Comparison of ENCODE assay signal across 11 cellular contexts in the genomic region with DNA sequence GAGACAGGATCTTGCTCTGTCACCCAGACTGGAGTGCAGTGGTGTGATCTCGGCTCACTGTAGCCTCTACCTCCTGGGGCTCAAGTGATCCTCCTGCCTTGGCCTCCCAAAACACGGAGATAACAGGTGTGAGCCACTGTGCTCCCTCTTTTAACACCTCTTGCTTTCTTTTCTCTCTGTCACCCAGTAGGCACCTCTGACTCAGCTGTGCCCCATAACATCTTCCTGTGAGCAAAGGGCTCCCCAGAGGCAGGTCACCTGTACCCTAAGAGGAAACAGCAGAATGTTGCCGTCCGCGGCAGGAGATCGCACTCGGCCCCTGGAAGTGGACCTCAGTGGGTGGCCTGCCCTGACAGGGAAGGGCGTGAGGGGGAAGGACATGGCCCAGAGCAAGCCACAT. TPM values are rescaled to one million over a fixed set of nuclear protein-coding genes. Genes with fewer than 3 reads are reported as not detected.
DNase-seq lines count a peak whose midpoint lies in the region; ATAC-seq and TF ChIP-seq lines count a peak whose summit lies in the region.
"Had no signal": no experiment of that assay in that cellular context is flagged by ENCODE, and none has a peak within 500 bp of the region (broad histone marks: within the 10 kb centered on the region; RNA-seq: fewer than 3 reads in every experiment).

No MANE protein-coding gene starts in this region.

- POLR2A ChIA-PET in CD8-positive, alpha-beta memory T cell (lab: Charles Lee): interaction anchor here (0.6 to 1.2 kb wide), 4 partner anchors 34 to 780 kb away, joined by 3 to 4 read pairs (median 3); a partner anchor contains a TSS

- H3K27me3 ChIP-seq in CD8-positive, alpha-beta memory T cell (ENCODE audit: insufficient read depth, low read length, poor library complexity, severe bottlenecking): no peaks in the 10 kb centered on the region
- peaks cover 0 to 32% of the 10 kb centered on the region in 2 donors for H3K27me3 ChIP-seq in left lung

- H3K27ac ChIP-seq in CD8-positive, alpha-beta memory T cell (ENCODE audit: low read depth, low read length): peak overlapping the region; percentile 63
- H3K27ac ChIP-seq in skin epidermis (peak overlapping the region in 12 of 21 experiments; percentile 34 to 95 (median 80)), left lung (peak overlapping the region in 1 of 2 donors; percentile 0)
- H3K27ac ChIP-seq: psoas muscle had no signal

- H3K36me3 Mint-ChIP-seq in CD8-positive, alpha-beta memory T cell: peaks cover 0 to 32% (median 3%) of the 10 kb centered on the region in 3 donors
- peaks cover 11 to 13% of the 10 kb centered on the region in 2 donors for H3K36me3 Mint-ChIP-seq in activated naive CD4-positive, alpha-beta T cell treated with anti-CD3 and anti-CD28 coated beads, Interleukin-2, amount 50 U/mL, for 72 hours

- peaks cover 43% of the 10 kb centered on the region for H3K4me1 ChIP-seq in CD8-positive, alpha-beta memory T cell (ENCODE audit: insufficient read depth, low read length)
- peaks cover 0 to 43% of the 10 kb centered on the region in 2 donors for H3K4me1 ChIP-seq in left lung
- H3K4me1 ChIP-seq: psoas muscle had no signal

- peak overlapping the region; percentile 98 for H3K4me3 ChIP-seq in CD8-positive, alpha-beta memory T cell (ENCODE audit: low read length)
- no peak overlapping the region for H3K4me3 ChIP-seq in skin epidermis
- no peak overlapping the region for H3K4me3 ChIP-seq in left lung

- intact Hi-C loops in left lung (cut with DNase I): no loop called here

- ATAC-seq in activated CD4-positive, CD25-positive, alpha-beta regulatory T cell treated with anti-CD3 and anti-CD28 coated beads, Interleukin-2, amount 50 U/mL, for 24 hours: peak; percentile 61 to 77
- ATAC-seq in activated naive CD4-positive, alpha-beta T cell treated with anti-CD3 and anti-CD28 coated beads, Interleukin-2, amount 50 U/mL, for 72 hours: peak; percentile 65 to 73
- ATAC-seq in left lung (no peak), HG02970 (IDR thresholded peaks at IDR 0.05; ENCODE audit: low FRiP score, unreplicated experiment) (no peak), GM21786 (IDR thresholded peaks at IDR 0.05; ENCODE audit: unreplicated experiment) (no peak)

- peak overlapping the region; percentile 84 to 99 (median 96) for H3K27ac Mint-ChIP-seq in CD8-positive, alpha-beta memory T cell
- peak overlapping the region; percentile 80 to 91 for H3K27ac Mint-ChIP-seq in activated naive CD4-positive, alpha-beta T cell treated with anti-CD3 and anti-CD28 coated beads, Interleukin-2, amount 50 U/mL, for 72 hours

- peak overlapping the region; percentile 80 to 99 (median 99) for H3K4me3 Mint-ChIP-seq in CD8-positive, alpha-beta memory T cell

- H3K9me3 ChIP-seq in CD8-positive, alpha-beta memory T cell (ENCODE audit: low read length): no peaks in the 10 kb centered on the region
- no peaks in the 10 kb centered on the region for H3K9me3 ChIP-seq in left lung
- H3K9me3 ChIP-seq: psoas muscle had no signal

- no peaks in the 10 kb centered on the region for H3K36me3 ChIP-seq in CD8-positive, alpha-beta memory T cell (ENCODE audit: insufficient read depth, low read length)
- H3K36me3 ChIP-seq in left lung: peaks cover 0 to 20% of the 10 kb centered on the region in 2 donors

- peaks cover 38 to 64% (median 45%) of the 10 kb centered on the region in 3 donors for H3K4me1 Mint-ChIP-seq in CD8-positive, alpha-beta memory T cell

- no peaks in the 10 kb centered on the region for H3K9me3 Mint-ChIP-seq in CD8-positive, alpha-beta memory T cell
- H3K9me3 Mint-ChIP-seq in activated naive CD4-positive, alpha-beta T cell treated with anti-CD3 and anti-CD28 coated beads, Interleukin-2, amount 50 U/mL, for 72 hours: no peaks in the 10 kb centered on the region

- DNase-seq in CD8-positive, alpha-beta memory T cell: peak; percentile 23 to 72 (median 42)
- peak; percentile 52 to 67 for DNase-seq in activated naive CD4-positive, alpha-beta T cell treated with anti-CD3 and anti-CD28 coated beads, Interleukin-2, amount 50 U/mL, for 72 hours (ENCODE audit: low spot score in 2 of 2)
- DNase-seq in left lung: no peak
- no peak for DNase-seq in NCI-H2029 (lab: John Stamatoyannopoulos, UW)
- DNase-seq: SHP77 treated with DMSO at 0.1 percent for 48 hours, substantia nigra had no signal

- TF ChIP-seq CTCF in left lung (IDR thresholded peaks at IDR 0.05): no peak

- CTCF ChIA-PET in CD8-positive, alpha-beta memory T cell (lab: Charles Lee): no interaction called here

- no peaks in the 10 kb centered on the region for H3K27me3 Mint-ChIP-seq in CD8-positive, alpha-beta memory T cell

RNA-seq across cellular contexts. Expression of a gene that starts 0.9 kb away (rescaled TPM):
- 10 to 100 TPM; 20.5 to 21.3 TPM for total RNA-seq in CD8-positive, alpha-beta memory T cell
- polyA plus RNA-seq in CD8-positive, alpha-beta memory T cell: 49.8 TPM
- 10 to 100 TPM; 24.6 to 26.2 TPM for total RNA-seq in activated naive CD4-positive, alpha-beta T cell treated with anti-CD3 and anti-CD28 coated beads, Interleukin-2, amount 50 U/mL, for 72 hours
- 1 to 10 TPM; 1.9 to 3.6 TPM for total RNA-seq in left lung

RNA-seq across cellular contexts. Expression of a gene that starts 33.3 kb away (rescaled TPM):
- total RNA-seq in CD8-positive, alpha-beta memory T cell: 10 to 100 TPM; 11.6 to 11.7 TPM
- 0.63 TPM for polyA plus RNA-seq in CD8-positive, alpha-beta memory T cell
- total RNA-seq in activated naive CD4-positive, alpha-beta T cell treated with anti-CD3 and anti-CD28 coated beads, Interleukin-2, amount 50 U/mL, for 72 hours: 10 to 100 TPM; 12.7 to 19.7 TPM
- total RNA-seq in left lung: 1 to 10 TPM; 6.7 to 8.1 TPM

Comparison
In these comparisons a context has a peak if more than half of its experiments do, and no peak if none do; other contexts are left out.
1. DNase-seq: peak in CD8-positive, alpha-beta memory T cell (5 of 5) and activated naive CD4-positive, alpha-beta T cell treated with anti-CD3 and anti-CD28 coated beads, Interleukin-2, amount 50 U/mL, for 72 hours (2 of 2); none in left lung (0 of 2) and NCI-H2029 (single experiment).
2. ATAC-seq: peak in activated CD4-positive, CD25-positive, alpha-beta regulatory T cell treated with anti-CD3 and anti-CD28 coated beads, Interleukin-2, amount 50 U/mL, for 24 hours (2 of 2) and activated naive CD4-positive, alpha-beta T cell treated with anti-CD3 and anti-CD28 coated beads, Interleukin-2, amount 50 U/mL, for 72 hours (2 of 2); none in left lung (single experiment), HG02970 (single experiment) and GM21786 (single experiment).
3. RNA of a gene that starts 0.9 kb away (total RNA-seq): 24.6 to 26.2 TPM in activated naive CD4-positive, alpha-beta T cell treated with anti-CD3 and anti-CD28 coated beads, Interleukin-2, amount 50 U/mL, for 72 hours and 20.5 to 21.3 TPM in CD8-positive, alpha-beta memory T cell; 1.9 to 3.6 TPM in left lung; every median in the first group is over 4 times any median in the second.